In genomic region chr14:101500681-101501080, GRCh38 we compare ENCODE assay signal across 25 cellular contexts.
DNase-seq lines count a peak whose midpoint lies in the region; ATAC-seq, FAIRE-seq and TF ChIP-seq lines count a peak whose summit lies in the region.
"Had no signal": no experiment of that assay in that cellular context is flagged by ENCODE, and none has a peak within 500 bp of the region (broad histone marks: within the 10 kb centered on the region; RNA-seq: fewer than 3 reads in every experiment).

No MANE protein-coding gene starts in this region.

- H3K4me1 ChIP-seq in right lobe of liver = peaks cover 0 to 15% (median 4%) of the 10 kb centered on the region in 4 donors
- peaks cover 14% of the 10 kb centered on the region for H3K4me1 ChIP-seq in HepG2 (ENCODE audit: insufficient read depth, low read length)
- H3K4me1 ChIP-seq in endodermal cell (ENCODE audit: control insufficient read depth, insufficient read depth, low read length) = no peaks in the 10 kb centered on the region
- H3K4me1 ChIP-seq in osteoblast (ENCODE audit: insufficient read depth, low read length) = no peaks in the 10 kb centered on the region
- H3K4me1 ChIP-seq in thyroid gland = peaks cover 0 to 7% of the 10 kb centered on the region in 2 donors
- H3K4me1 ChIP-seq in A673 (ENCODE audit: insufficient read depth, low read length, poor library complexity, severe bottlenecking) = no peaks in the 10 kb centered on the region
- H3K4me1 ChIP-seq: SJSA1 had no signal

- CTCF ChIA-PET in HepG2 (lab: Yijun Ruan, JAX; ENCODE audit: low intra/inter-chr PET ratio, low total read pairs) (no interaction called here), A673 (lab: Charles Lee) (no interaction called here)

- no peak overlapping the region for H3K4me3 ChIP-seq in right lobe of liver
- H3K4me3 ChIP-seq in HepG2 (replicated peaks in 1 of 3; ENCODE audit: insufficient read depth in 1 of 3, low read depth in 2 of 3, low read length in 3 of 3) = no peak overlapping the region
- no peak overlapping the region for H3K4me3 ChIP-seq in endodermal cell (ENCODE audit: low read length)
- no peak overlapping the region for H3K4me3 ChIP-seq in osteoblast (ENCODE audit: insufficient read depth, low read length)
- no peak overlapping the region for H3K4me3 ChIP-seq in thyroid gland (replicated peaks in 1 of 3)
- H3K4me3 ChIP-seq in A673 (ENCODE audit: low read depth, low read length, poor library complexity, severe bottlenecking) = no peak overlapping the region
- H3K4me3 ChIP-seq: BLaER1 treated with 17β-estradiol and CSF1 and Interleukin-3, amounts not matched to agents 10 nM and 100 nM; PC-9; SJSA1 had no signal

- H3K9ac ChIP-seq in HepG2 (ENCODE audit: insufficient read depth, low read depth, low read length) (no peak overlapping the region), endodermal cell (ENCODE audit: extremely low read depth, low read length, poor library complexity, severe bottlenecking) (no peak overlapping the region)
- H3K9ac ChIP-seq: BLaER1 treated with 17β-estradiol and CSF1 and Interleukin-3, amounts not matched to agents 10 nM and 100 nM had no signal

- peaks cover 12% of the 10 kb centered on the region for H3K27me3 Mint-ChIP-seq in endodermal cell (ENCODE audit: insufficient read depth)
- H3K27me3 Mint-ChIP-seq in activated naive CD8-positive, alpha-beta T cell treated with anti-CD3 and anti-CD28 coated beads, Interleukin-2, amount 50 U/mL, for 24 hours = peaks cover 12% of the 10 kb centered on the region

- H3K9me3 Mint-ChIP-seq in endodermal cell = peaks cover 12% of the 10 kb centered on the region
- no peaks in the 10 kb centered on the region for H3K9me3 Mint-ChIP-seq in activated naive CD8-positive, alpha-beta T cell treated with anti-CD3 and anti-CD28 coated beads, Interleukin-2, amount 50 U/mL, for 24 hours
- H3K9me3 Mint-ChIP-seq: CD8-positive, alpha-beta T cell had no signal

- FAIRE-seq in HepG2 (lab: Jason Lieb, UNC) = no peak
- FAIRE-seq: GM12891, GM18507, H1, HTR-8/SVneo had no signal

- H3K79me2 ChIP-seq in HepG2 (ENCODE audit: insufficient read depth, low read length) = no peaks in the 10 kb centered on the region
- no peaks in the 10 kb centered on the region for H3K79me2 ChIP-seq in osteoblast (ENCODE audit: insufficient read depth, low read length)

- H3K36me3 Mint-ChIP-seq in endodermal cell (ENCODE audit: low read depth) = no peaks in the 10 kb centered on the region
- H3K36me3 Mint-ChIP-seq in activated naive CD8-positive, alpha-beta T cell treated with anti-CD3 and anti-CD28 coated beads, Interleukin-2, amount 50 U/mL, for 24 hours (ENCODE audit: low read depth) = no peaks in the 10 kb centered on the region
- H3K36me3 Mint-ChIP-seq: CD8-positive, alpha-beta T cell had no signal

- no peak for ATAC-seq in right lobe of liver
- ATAC-seq in HepG2 = no peak
- no peak for ATAC-seq in activated naive CD8-positive, alpha-beta T cell treated with anti-CD3 and anti-CD28 coated beads, Interleukin-2, amount 50 U/mL, for 24 hours
- ATAC-seq: CD8-positive, alpha-beta T cell had no signal

- TF ChIP-seq CTCF in right lobe of liver (IDR thresholded peaks at IDR 0.05) = no peak
- no peak for TF ChIP-seq CTCF in HepG2 (CRISPR knock-in tag; IDR thresholded peaks at IDR 0.05)
- no peak for TF ChIP-seq CTCF in endodermal cell (conservative IDR thresholded peaks at IDR 0.05)
- no peak for TF ChIP-seq CTCF in osteoblast (IDR thresholded peaks at IDR 0.05; ENCODE audit: extremely low read depth, low read depth, low read length)
- TF ChIP-seq CTCF in thyroid gland (IDR thresholded peaks at IDR 0.05) = no peak
- no peak for TF ChIP-seq CTCF in A673 (conservative IDR thresholded peaks at IDR 0.05; ENCODE audit: low read depth, low read length)

- H2AFZ ChIP-seq in HepG2 (ENCODE audit: low read length) = no peak overlapping the region
- H2AFZ ChIP-seq in osteoblast (ENCODE audit: low read length) = no peak overlapping the region
- H2AFZ ChIP-seq: PC-9 had no signal

- POLR2A ChIA-PET in HepG2 (lab: Yijun Ruan, JAX) (no interaction called here), A673 (lab: Charles Lee; ENCODE audit: low non-redundant PET) (no interaction called here)

- H3K9me3 ChIP-seq in right lobe of liver = no peaks in the 10 kb centered on the region
- H3K9me3 ChIP-seq in HepG2 (ENCODE audit: low read length) = no peaks in the 10 kb centered on the region; the same call in 1 of the 2 replicates
- no peaks in the 10 kb centered on the region for H3K9me3 ChIP-seq in endodermal cell (ENCODE audit: control insufficient read depth, low read length)
- H3K9me3 ChIP-seq in osteoblast (ENCODE audit: low read depth, low read length) = no peaks in the 10 kb centered on the region
- H3K9me3 ChIP-seq in thyroid gland = no peaks in the 10 kb centered on the region
- no peaks in the 10 kb centered on the region for H3K9me3 ChIP-seq in A673 (ENCODE audit: low read depth, low read length, poor library complexity, severe bottlenecking)
- H3K9me3 ChIP-seq: SJSA1 had no signal

- no peak for TF ChIP-seq RAD21 in HepG2 (CRISPR knock-in tag; IDR thresholded peaks at IDR 0.05)

- no CpG with 5 or more reads among the region's 4 CpGs for WGBS in right lobe of liver (ENCODE audit: insufficient coverage, low coverage, low lambda C conversion rate, missing lambda C conversion rate)
- WGBS in HepG2 (ENCODE audit: low lambda C conversion rate) = no CpG with 5 or more reads among the region's 4 CpGs
- WGBS in endodermal cell (ENCODE audit: insufficient coverage in 1 of 2, insufficient read length in 1 of 2), 2 experiments = 87 to 93% methylated on average over 2 to 4 of the region's 4 CpGs
- 76 to 90% methylated on average over 2 to 4 of the region's 4 CpGs for WGBS in thyroid gland, 2 donors

- BruUV-seq in HepG2 (replicated peaks; lab: Mats Ljungman, UMichigan) = no TSS peak
- BruUV-seq in A673 (replicated peaks; lab: Mats Ljungman, UMichigan) = no TSS peak

- in situ Hi-C loops in HepG2 (cut with HindIII; ENCODE audit: extremely low pct_ligation_motif_present, low pct_unique_long_range_greater_than_20kb) = no loop called here

- no peak for TF ChIP-seq POLR2A in right lobe of liver (IDR thresholded peaks at IDR 0.05)
- TF ChIP-seq POLR2A in HepG2 (IDR thresholded peaks at IDR 0.05; ENCODE audit: insufficient read depth in 1 of 2, low read depth in 2 of 2, low read length in 2 of 2) = no peak
- TF ChIP-seq POLR2A in thyroid gland (IDR thresholded peaks at IDR 0.05) = no peak

- intact Hi-C loops in right lobe of liver (cut with DNase I) = no loop called here
- intact Hi-C loops in HepG2 (cut with micrococcal nuclease; ENCODE audit: unreplicated experiment) = no loop called here
- intact Hi-C loops in thyroid gland (cut with DNase I) = no loop called here
- intact Hi-C loops in A673 (cut with micrococcal nuclease; ENCODE audit: unreplicated experiment) = no loop called here

- H3K27ac Mint-ChIP-seq in endodermal cell = no peak overlapping the region
- no peak overlapping the region for H3K27ac Mint-ChIP-seq in activated naive CD8-positive, alpha-beta T cell treated with anti-CD3 and anti-CD28 coated beads, Interleukin-2, amount 50 U/mL, for 24 hours
- H3K27ac Mint-ChIP-seq: CD8-positive, alpha-beta T cell; IgD-negative memory B cell had no signal

- H4K20me1 ChIP-seq in HepG2 (ENCODE audit: insufficient read depth, low read length) (no peaks in the 10 kb centered on the region), osteoblast (ENCODE audit: insufficient read depth, low read length) (no peaks in the 10 kb centered on the region)
- H4K20me1 ChIP-seq: BLaER1 treated with 17β-estradiol and CSF1 and Interleukin-3, amounts not matched to agents 10 nM and 100 nM had no signal

- DNase-seq in right lobe of liver (peak in 2 of 3 donors; percentile 15 to 27), HepG2 (ENCODE audit: low spot score) (no peak), endodermal cell (peak; percentile 14), osteoblast (ENCODE audit: insufficient read length, low spot score, missing footprints) (peak; percentile 81), ureter (ENCODE audit: low spot score) (peak; percentile 32), thyroid gland (no peak), A673 (ENCODE audit: low spot score) (no peak)
- no peak for DNase-seq in activated naive CD8-positive, alpha-beta T cell treated with anti-CD3 and anti-CD28 coated beads, Interleukin-2, amount 50 U/mL, for 24 hours
- DNase-seq: Calu3, Karpas-422, NCI-H1436, NCI-H1930, NCI-H345, NCI-H524 treated with DMSO at 0.1 percent for 48 hours, PC-9 had no signal

- H3K36me3 ChIP-seq in right lobe of liver (no peaks in the 10 kb centered on the region), HepG2 (replicated peaks in 1 of 2; ENCODE audit: control insufficient read depth in 1 of 2, insufficient read depth in 2 of 2, low read length in 2 of 2) (no peaks in the 10 kb centered on the region), endodermal cell (ENCODE audit: control insufficient read depth, insufficient read depth, low read length) (no peaks in the 10 kb centered on the region), osteoblast (ENCODE audit: insufficient read depth, low read length) (no peaks in the 10 kb centered on the region), thyroid gland (no peaks in the 10 kb centered on the region), A673 (ENCODE audit: insufficient read depth, low read length, poor library complexity, severe bottlenecking) (no peaks in the 10 kb centered on the region)
- H3K36me3 ChIP-seq: BLaER1 treated with 17β-estradiol and CSF1 and Interleukin-3, amounts not matched to agents 10 nM and 100 nM; SJSA1 had no signal

- H3K4me2 ChIP-seq in HepG2 (ENCODE audit: low read depth, low read length) = no peak overlapping the region
- no peak overlapping the region for H3K4me2 ChIP-seq in osteoblast (ENCODE audit: insufficient read depth, low read length)
- H3K4me2 ChIP-seq: BLaER1 treated with 17β-estradiol and CSF1 and Interleukin-3, amounts not matched to agents 10 nM and 100 nM; PC-9 had no signal

- H3K4me1 Mint-ChIP-seq in endodermal cell = peaks cover 15% of the 10 kb centered on the region
- H3K4me1 Mint-ChIP-seq in activated naive CD8-positive, alpha-beta T cell treated with anti-CD3 and anti-CD28 coated beads, Interleukin-2, amount 50 U/mL, for 24 hours = no peaks in the 10 kb centered on the region
- H3K4me1 Mint-ChIP-seq: IgD-negative memory B cell had no signal

- H3K27ac ChIP-seq in right lobe of liver (no peak overlapping the region), HepG2 (ENCODE audit: extremely low read length, insufficient read depth, low read length) (no peak overlapping the region), endodermal cell (ENCODE audit: low read depth, low read length) (no peak overlapping the region), osteoblast (ENCODE audit: low read depth, low read length) (no peak overlapping the region), thyroid gland (no peak overlapping the region), A673 (ENCODE audit: low read depth, low read length, poor library complexity, severe bottlenecking) (no peak overlapping the region)
- H3K27ac ChIP-seq: BLaER1 treated with 17β-estradiol and CSF1 and Interleukin-3, amounts not matched to agents 10 nM and 100 nM; HL-60; PC-9; RWPE1; SJSA1 had no signal

- H3K4me3 Mint-ChIP-seq in endodermal cell = no peak overlapping the region
- H3K4me3 Mint-ChIP-seq in activated naive CD8-positive, alpha-beta T cell treated with anti-CD3 and anti-CD28 coated beads, Interleukin-2, amount 50 U/mL, for 24 hours = no peak overlapping the region
- H3K4me3 Mint-ChIP-seq: CD8-positive, alpha-beta T cell; IgD-negative memory B cell had no signal

- TF ChIP-seq EP300 in HepG2 (IDR thresholded peaks at IDR 0.05; ENCODE audit: low read depth in 2 of 2, low read length in 2 of 2) = no peak
- TF ChIP-seq EP300 in HepG2 (CRISPR knock-in tag; IDR thresholded peaks at IDR 0.05; ENCODE audit: borderline replicate concordance) = no peak

- H3K27me3 ChIP-seq in right lobe of liver (no peaks in the 10 kb centered on the region), HepG2 (ENCODE audit: control insufficient read depth in 1 of 2, insufficient read depth in 2 of 2, low read length in 2 of 2) (peaks cover 5 to 43% of the 10 kb centered on the region in 2 experiments; a peak in 4 of 5 replicates), endodermal cell (ENCODE audit: control insufficient read depth, insufficient read depth, low read length, poor library complexity, severe bottlenecking) (no peaks in the 10 kb centered on the region), osteoblast (ENCODE audit: insufficient read depth, low read length) (peaks cover 5% of the 10 kb centered on the region), thyroid gland (no peaks in the 10 kb centered on the region), A673 (replicated peaks; ENCODE audit: insufficient read depth, low read depth, low read length, poor library complexity) (peaks cover 3% of the 10 kb centered on the region)
- H3K27me3 ChIP-seq: BLaER1 treated with 17β-estradiol and CSF1 and Interleukin-3, amounts not matched to agents 10 nM and 100 nM; SJSA1 had no signal

Comparison
In these comparisons a context has a peak if more than half of its experiments do, and no peak if none do; other contexts are left out.
1. DNase-seq: peak in right lobe of liver (2 of 3), endodermal cell (single experiment), osteoblast (single experiment) and ureter (single experiment); none in HepG2 (single experiment), activated naive CD8-positive, alpha-beta T cell treated with anti-CD3 and anti-CD28 coated beads, Interleukin-2, amount 50 U/mL, for 24 hours (single experiment), thyroid gland (0 of 2) and A673 (single experiment).